Comparison of ENCODE assay signal across 1 cellular context in the genomic region with DNA sequence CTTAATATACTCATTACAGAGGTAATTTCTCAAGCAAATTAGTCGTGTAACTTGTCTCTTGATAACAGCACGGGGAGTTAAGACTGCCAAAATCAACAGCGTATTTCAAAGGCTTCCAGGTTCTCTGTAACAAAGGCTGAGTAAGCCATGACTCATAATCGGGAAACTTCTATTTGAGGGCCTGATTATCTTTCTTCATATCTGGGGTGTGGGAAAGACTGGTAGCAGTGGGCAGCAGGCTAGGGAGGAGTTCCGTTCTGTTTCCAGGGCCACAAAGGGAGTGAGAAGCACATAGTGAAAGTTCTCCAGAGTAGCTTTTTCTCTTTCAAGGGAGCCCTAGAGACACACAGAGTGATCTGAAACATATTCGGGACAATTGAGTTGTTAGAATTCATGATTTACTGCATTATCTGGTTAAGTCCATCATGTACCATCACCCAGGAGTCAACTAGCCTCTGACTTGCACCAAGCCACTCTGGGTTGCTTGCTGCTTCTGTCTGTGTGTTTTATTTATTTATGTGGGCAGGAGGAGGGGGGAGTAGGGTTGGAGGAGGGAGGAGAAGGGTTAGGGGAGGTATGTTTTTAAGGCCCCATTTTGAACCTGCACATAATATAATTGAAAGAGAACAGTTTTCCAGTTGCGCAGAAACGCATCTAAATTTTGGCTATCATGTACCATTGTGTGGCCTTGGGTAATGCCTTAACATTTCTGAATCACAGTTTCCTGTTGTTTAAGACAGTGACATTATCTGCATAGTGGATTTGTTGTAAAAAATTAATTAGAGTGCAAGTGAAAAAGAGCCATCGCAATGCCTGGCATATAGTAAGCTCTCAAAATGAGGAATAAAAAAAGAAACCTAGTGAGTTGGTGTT.
A peak's percentile ranks its signal among the peaks of the same experiment; 100 is the strongest.
TF ChIP-seq lines count a peak whose summit lies in the region.

No MANE protein-coding gene starts in this region.

TF ChIP-seq in K562, 482 proteins besides CTCF, POLR2A, EP300 and RAD21 (continued from another document and continues in another):
- TF ChIP-seq, protein P1, sequence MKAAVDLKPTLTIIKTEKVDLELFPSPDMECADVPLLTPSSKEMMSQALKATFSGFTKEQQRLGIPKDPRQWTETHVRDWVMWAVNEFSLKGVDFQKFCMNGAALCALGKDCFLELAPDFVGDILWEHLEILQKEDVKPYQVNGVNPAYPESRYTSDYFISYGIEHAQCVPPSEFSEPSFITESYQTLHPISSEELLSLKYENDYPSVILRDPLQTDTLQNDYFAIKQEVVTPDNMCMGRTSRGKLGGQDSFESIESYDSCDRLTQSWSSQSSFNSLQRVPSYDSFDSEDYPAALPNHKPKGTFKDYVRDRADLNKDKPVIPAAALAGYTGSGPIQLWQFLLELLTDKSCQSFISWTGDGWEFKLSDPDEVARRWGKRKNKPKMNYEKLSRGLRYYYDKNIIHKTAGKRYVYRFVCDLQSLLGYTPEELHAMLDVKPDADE (conservative IDR thresholded peaks at IDR 0.05; ENCODE audit: control insufficient read depth, low read depth, low read length), result no peak
- no peak for TF ChIP-seq NR2C2 (CRISPR knock-in tag; IDR thresholded peaks at IDR 0.05)
- TF ChIP-seq NR2C2 (tag; IDR thresholded peaks at IDR 0.05), result 0 out of 2 replicates have a peak, but pooled peaks have one; percentile 29
- TF ChIP-seq, protein P2, sequence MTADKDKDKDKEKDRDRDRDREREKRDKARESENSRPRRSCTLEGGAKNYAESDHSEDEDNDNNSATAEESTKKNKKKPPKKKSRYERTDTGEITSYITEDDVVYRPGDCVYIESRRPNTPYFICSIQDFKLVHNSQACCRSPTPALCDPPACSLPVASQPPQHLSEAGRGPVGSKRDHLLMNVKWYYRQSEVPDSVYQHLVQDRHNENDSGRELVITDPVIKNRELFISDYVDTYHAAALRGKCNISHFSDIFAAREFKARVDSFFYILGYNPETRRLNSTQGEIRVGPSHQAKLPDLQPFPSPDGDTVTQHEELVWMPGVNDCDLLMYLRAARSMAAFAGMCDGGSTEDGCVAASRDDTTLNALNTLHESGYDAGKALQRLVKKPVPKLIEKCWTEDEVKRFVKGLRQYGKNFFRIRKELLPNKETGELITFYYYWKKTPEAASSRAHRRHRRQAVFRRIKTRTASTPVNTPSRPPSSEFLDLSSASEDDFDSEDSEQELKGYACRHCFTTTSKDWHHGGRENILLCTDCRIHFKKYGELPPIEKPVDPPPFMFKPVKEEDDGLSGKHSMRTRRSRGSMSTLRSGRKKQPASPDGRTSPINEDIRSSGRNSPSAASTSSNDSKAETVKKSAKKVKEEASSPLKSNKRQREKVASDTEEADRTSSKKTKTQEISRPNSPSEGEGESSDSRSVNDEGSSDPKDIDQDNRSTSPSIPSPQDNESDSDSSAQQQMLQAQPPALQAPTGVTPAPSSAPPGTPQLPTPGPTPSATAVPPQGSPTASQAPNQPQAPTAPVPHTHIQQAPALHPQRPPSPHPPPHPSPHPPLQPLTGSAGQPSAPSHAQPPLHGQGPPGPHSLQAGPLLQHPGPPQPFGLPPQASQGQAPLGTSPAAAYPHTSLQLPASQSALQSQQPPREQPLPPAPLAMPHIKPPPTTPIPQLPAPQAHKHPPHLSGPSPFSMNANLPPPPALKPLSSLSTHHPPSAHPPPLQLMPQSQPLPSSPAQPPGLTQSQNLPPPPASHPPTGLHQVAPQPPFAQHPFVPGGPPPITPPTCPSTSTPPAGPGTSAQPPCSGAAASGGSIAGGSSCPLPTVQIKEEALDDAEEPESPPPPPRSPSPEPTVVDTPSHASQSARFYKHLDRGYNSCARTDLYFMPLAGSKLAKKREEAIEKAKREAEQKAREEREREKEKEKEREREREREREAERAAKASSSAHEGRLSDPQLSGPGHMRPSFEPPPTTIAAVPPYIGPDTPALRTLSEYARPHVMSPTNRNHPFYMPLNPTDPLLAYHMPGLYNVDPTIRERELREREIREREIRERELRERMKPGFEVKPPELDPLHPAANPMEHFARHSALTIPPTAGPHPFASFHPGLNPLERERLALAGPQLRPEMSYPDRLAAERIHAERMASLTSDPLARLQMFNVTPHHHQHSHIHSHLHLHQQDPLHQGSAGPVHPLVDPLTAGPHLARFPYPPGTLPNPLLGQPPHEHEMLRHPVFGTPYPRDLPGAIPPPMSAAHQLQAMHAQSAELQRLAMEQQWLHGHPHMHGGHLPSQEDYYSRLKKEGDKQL (CRISPR knock-in tag; IDR thresholded peaks at IDR 0.05; ENCODE audit: borderline replicate concordance), result no peak
- TF ChIP-seq JUN (IDR thresholded peaks at IDR 0.05; ENCODE audit: borderline replicate concordance, low read depth, low read length), result peak; percentile 96
- no peak for TF ChIP-seq JUN (CRISPR knock-in tag; IDR thresholded peaks at IDR 0.05; ENCODE audit: borderline replicate concordance)
- TF ChIP-seq NFE2 (IDR thresholded peaks at IDR 0.05; ENCODE audit: low read depth), result peak; percentile 55; the same call in 1 of the 2 replicates
- TF ChIP-seq YY1 (IDR thresholded peaks at IDR 0.05; ENCODE audit: borderline replicate concordance in 1 of 3, control insufficient read depth in 1 of 3, extremely low read depth in 1 of 3, insufficient read depth in 3 of 3, insufficient read length in 1 of 3, insufficient replicate concordance in 2 of 3, low read depth in 1 of 3, low read length in 2 of 3), result no peak
- TF ChIP-seq HMBOX1 (IDR thresholded peaks at IDR 0.05), result peak; percentile 87
- peak; percentile 64 for TF ChIP-seq FOS (IDR thresholded peaks at IDR 0.05; ENCODE audit: extremely low read depth, insufficient read length)
- TF ChIP-seq KLF6 (CRISPR knock-in tag; IDR thresholded peaks at IDR 0.05; ENCODE audit: borderline replicate concordance), result no peak
- 0 out of 2 replicates have a peak, but pooled peaks have one; percentile 15 for TF ChIP-seq ZNF592 (IDR thresholded peaks at IDR 0.05)
- no peak for TF ChIP-seq HMGN3 (IDR thresholded peaks at IDR 0.05; ENCODE audit: borderline replicate concordance, extremely low read depth, insufficient read length, low read depth, low read length)
- no peak for TF ChIP-seq CXXC5 (CRISPR knock-in tag; IDR thresholded peaks at IDR 0.05)
- TF ChIP-seq RHOXF2B (CRISPR knock-in tag; conservative IDR thresholded peaks at IDR 0.05), result no peak
- no peak for TF ChIP-seq ZNF217 (CRISPR knock-in tag; IDR thresholded peaks at IDR 0.05)
- no peak for TF ChIP-seq EGR1 (conservative IDR thresholded peaks at IDR 0.05)
- no peak for TF ChIP-seq SREBF1 (IDR thresholded peaks at IDR 0.05; ENCODE audit: borderline replicate concordance, low read depth, low read length)
- 0 out of 2 replicates have a peak, but pooled peaks have one; percentile 36 for TF ChIP-seq CREM (IDR thresholded peaks at IDR 0.05; ENCODE audit: low read depth)
- peak; percentile 80; the same call in 1 of the 2 replicates for TF ChIP-seq JUNB (CRISPR knock-in tag; conservative IDR thresholded peaks at IDR 0.05)
- TF ChIP-seq, protein P3, sequence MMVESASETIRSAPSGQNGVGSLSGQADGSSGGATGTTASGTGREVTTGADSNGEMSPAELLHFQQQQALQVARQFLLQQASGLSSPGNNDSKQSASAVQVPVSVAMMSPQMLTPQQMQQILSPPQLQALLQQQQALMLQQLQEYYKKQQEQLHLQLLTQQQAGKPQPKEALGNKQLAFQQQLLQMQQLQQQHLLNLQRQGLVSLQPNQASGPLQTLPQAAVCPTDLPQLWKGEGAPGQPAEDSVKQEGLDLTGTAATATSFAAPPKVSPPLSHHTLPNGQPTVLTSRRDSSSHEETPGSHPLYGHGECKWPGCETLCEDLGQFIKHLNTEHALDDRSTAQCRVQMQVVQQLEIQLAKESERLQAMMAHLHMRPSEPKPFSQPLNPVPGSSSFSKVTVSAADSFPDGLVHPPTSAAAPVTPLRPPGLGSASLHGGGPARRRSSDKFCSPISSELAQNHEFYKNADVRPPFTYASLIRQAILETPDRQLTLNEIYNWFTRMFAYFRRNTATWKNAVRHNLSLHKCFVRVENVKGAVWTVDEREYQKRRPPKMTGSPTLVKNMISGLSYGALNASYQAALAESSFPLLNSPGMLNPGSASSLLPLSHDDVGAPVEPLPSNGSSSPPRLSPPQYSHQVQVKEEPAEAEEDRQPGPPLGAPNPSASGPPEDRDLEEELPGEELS (CRISPR knock-in tag; IDR thresholded peaks at IDR 0.05; ENCODE audit: borderline replicate concordance), result no peak
- peak; percentile 95 for TF ChIP-seq SMARCE1 (IDR thresholded peaks at IDR 0.05)
- no peak for TF ChIP-seq FOXJ3 (CRISPR knock-in tag; IDR thresholded peaks at IDR 0.05)
- no peak for TF ChIP-seq CREBBP (IDR thresholded peaks at IDR 0.05; ENCODE audit: low read depth, low read length)
- no peak for TF ChIP-seq EWSR1 (IDR thresholded peaks at IDR 0.05; ENCODE audit: borderline replicate concordance, low read depth, partially characterized antibody)
- peak; percentile 41; the same call in 1 of the 2 replicates for TF ChIP-seq CTBP1 (IDR thresholded peaks at IDR 0.05; ENCODE audit: borderline replicate concordance)
- TF ChIP-seq SMARCC2 (IDR thresholded peaks at IDR 0.05; ENCODE audit: low read depth), result peak; percentile 92
- no peak for TF ChIP-seq ZNF311 (CRISPR knock-in tag; IDR thresholded peaks at IDR 0.05)
- TF ChIP-seq, protein P4, sequence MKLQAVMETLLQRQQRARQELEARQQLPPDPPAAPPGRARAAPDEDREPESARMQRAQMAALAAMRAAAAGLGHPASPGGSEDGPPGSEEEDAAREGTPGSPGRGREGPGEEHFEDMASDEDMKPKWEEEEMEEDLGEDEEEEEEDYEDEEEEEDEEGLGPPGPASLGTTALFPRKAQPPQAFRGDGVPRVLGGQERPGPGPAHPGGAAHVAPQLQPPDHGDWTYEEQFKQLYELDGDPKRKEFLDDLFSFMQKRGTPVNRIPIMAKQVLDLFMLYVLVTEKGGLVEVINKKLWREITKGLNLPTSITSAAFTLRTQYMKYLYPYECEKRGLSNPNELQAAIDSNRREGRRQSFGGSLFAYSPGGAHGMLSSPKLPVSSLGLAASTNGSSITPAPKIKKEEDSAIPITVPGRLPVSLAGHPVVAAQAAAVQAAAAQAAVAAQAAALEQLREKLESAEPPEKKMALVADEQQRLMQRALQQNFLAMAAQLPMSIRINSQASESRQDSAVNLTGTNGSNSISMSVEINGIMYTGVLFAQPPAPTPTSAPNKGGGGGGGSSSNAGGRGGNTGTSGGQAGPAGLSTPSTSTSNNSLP (IDR thresholded peaks at IDR 0.05; ENCODE audit: borderline replicate concordance, low read depth, low read length), result peak; percentile 88; the same call in 1 of the 2 replicates
- TF ChIP-seq MTA1 (IDR thresholded peaks at IDR 0.05; ENCODE audit: borderline replicate concordance), result 0 out of 2 replicates have a peak, but pooled peaks have one; percentile 20
- peak; percentile 59; the same call in 1 of the 2 replicates for TF ChIP-seq MTA3 (IDR thresholded peaks at IDR 0.05; ENCODE audit: borderline replicate concordance)
- peak; percentile 75 for TF ChIP-seq GATAD2B (IDR thresholded peaks at IDR 0.05; ENCODE audit: borderline replicate concordance)
